Comparison of ENCODE assay signal across 1 cellular context in genomic region chr19:45782820-45783785, GRCh38.
TF ChIP-seq lines count a peak whose summit lies in the region.

No MANE protein-coding gene starts in this region.

TF ChIP-seq in SK-N-SH, 30 proteins besides CTCF, POLR2A, EP300 and RAD21 (continued from another document):
- TF ChIP-seq REST (IDR thresholded peaks at IDR 0.05; ENCODE audit: low read depth, low read length) (no peak), RXRA (IDR thresholded peaks at IDR 0.05; ENCODE audit: borderline replicate concordance, low read depth) (no peak), CHD2 (IDR thresholded peaks at IDR 0.05; ENCODE audit: low read length, partially characterized antibody) (no peak), SMC3 (IDR thresholded peaks at IDR 0.05; ENCODE audit: low read depth, low read length) (no peak), FOXJ3 (CRISPR knock-in tag; IDR thresholded peaks at IDR 0.05) (no peak), MEF2A (IDR thresholded peaks at IDR 0.05; ENCODE audit: borderline replicate concordance, low read depth) (peak; percentile 95), RCOR1 (IDR thresholded peaks at IDR 0.05; ENCODE audit: low read length) (no peak), EZH2phosphoT487 (IDR thresholded peaks at IDR 0.05; ENCODE audit: borderline replicate concordance, low read depth) (no peak), USF2 (IDR thresholded peaks at IDR 0.05; ENCODE audit: borderline replicate concordance, low read depth, low read length) (no peak), FOSL2 (IDR thresholded peaks at IDR 0.05; ENCODE audit: borderline replicate concordance, low read depth) (peak; percentile 44; the same call in 1 of the 2 replicates), NRF1 (IDR thresholded peaks at IDR 0.05; ENCODE audit: low read depth, low read length) (no peak), SIN3A (IDR thresholded peaks at IDR 0.05; ENCODE audit: borderline replicate concordance, low read depth, low read length) (no peak), IRF3 (IDR thresholded peaks at IDR 0.05; ENCODE audit: low read depth, low read length) (no peak), TEAD4 (IDR thresholded peaks at IDR 0.05; ENCODE audit: borderline replicate concordance, insufficient read depth) (peak; percentile 73; the same call in 1 of the 2 replicates), JUND (IDR thresholded peaks at IDR 0.05) (peak; percentile 62)
